Comparison of ENCODE assay signal across 8 cellular contexts in the genomic region with DNA sequence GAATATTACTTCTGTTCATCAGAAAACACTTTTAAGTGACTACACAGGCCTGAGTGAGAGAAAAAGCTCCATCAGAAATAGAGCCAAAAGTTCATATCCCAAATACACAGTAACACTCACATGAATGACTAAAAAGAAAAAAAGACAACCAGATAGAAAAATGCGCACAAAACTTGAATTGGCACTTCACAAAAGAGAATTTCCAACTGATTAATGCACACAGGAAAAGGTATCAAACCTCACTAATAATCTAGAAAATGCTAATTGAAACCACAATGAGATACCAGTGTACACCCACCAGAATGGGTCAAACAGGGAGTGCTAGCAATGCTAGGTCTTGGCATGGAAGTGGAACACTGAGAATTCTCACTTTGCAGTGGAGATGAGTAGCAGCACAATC.
"Had no signal": no experiment of that assay in that cellular context is flagged by ENCODE, and none has a peak within 500 bp of the region (broad histone marks: within the 10 kb centered on the region; RNA-seq: fewer than 3 reads in every experiment).

No MANE protein-coding gene starts in this region.

- H3K4me3 ChIP-seq: GM12878 had no signal

- FAIRE-seq: G401.6, GM12878, GM12891, GM12892, GM18507, GM19239 had no signal

- DNase-seq: GDM1, GF-D8 had no signal
